9 cellular contexts compared by ENCODE assay signal in genomic region chr7:77157034-77157433, GRCh38. TPM values are rescaled to one million over a fixed set of nuclear protein-coding genes. Genes with fewer than 3 reads are reported as not detected.
DNase-seq lines count a peak whose midpoint lies in the region; ATAC-seq, FAIRE-seq and TF ChIP-seq lines count a peak whose summit lies in the region.
"Not testable (repeated sequence)": the region's sequence is repeated elsewhere in the genome, so short reads cannot be mapped to it uniquely, and the experiment has no call there.
"Had no signal": no experiment of that assay in that cellular context is flagged by ENCODE, and none has a peak within 500 bp of the region (broad histone marks: within the 10 kb centered on the region; RNA-seq: fewer than 3 reads in every experiment).

No MANE protein-coding gene starts in this region.

- H3K27ac ChIP-seq in IMR-90 (ENCODE audit: insufficient read depth, low read length); keratinocyte (ENCODE audit: control insufficient read depth, insufficient read depth, low read length): not testable (repeated sequence)

- not testable (repeated sequence) for H3K9me3 ChIP-seq in IMR-90 (ENCODE audit: control insufficient read depth, insufficient read depth, low read length); keratinocyte (ENCODE audit: control insufficient read depth, low read depth, low read length)

- H3K4me3 ChIP-seq in IMR-90 (ENCODE audit: insufficient read depth, low read depth, low read length); keratinocyte (ENCODE audit: control insufficient read depth in 2 of 3, extremely low read depth in 1 of 3, insufficient read depth in 2 of 3, low read depth in 1 of 3, low read length in 3 of 3): not testable (repeated sequence)

- not testable (repeated sequence) for H3K27me3 ChIP-seq in IMR-90 (ENCODE audit: control insufficient read depth, insufficient read depth, low read length); keratinocyte (ENCODE audit: control insufficient read depth, extremely low read depth, insufficient read depth, low read length)

- not testable (repeated sequence) for TF ChIP-seq POLR2A in IMR-90 (IDR thresholded peaks at IDR 0.05; ENCODE audit: low read depth, low read length)

- not testable (repeated sequence) for H3K56ac ChIP-seq in IMR-90 (ENCODE audit: extremely low read depth, insufficient read depth, low read length)

- not testable (repeated sequence) for H3K79me1 ChIP-seq in IMR-90 (ENCODE audit: low read depth in 1 of 2, low read length in 2 of 2)

- peak; percentile 85 for FAIRE-seq in keratinocyte (lab: Jason Lieb, UNC)

- not testable (repeated sequence) for H3K9ac ChIP-seq in IMR-90 (ENCODE audit: low read depth, low read length); keratinocyte (ENCODE audit: control insufficient read depth, extremely low read depth, insufficient read depth, low read length)

- H3K27me3 Mint-ChIP-seq in activated T-cell treated with anti-CD3 and anti-CD28 coated beads, Interleukin-2, amount 50 U/mL, for 72 hours (ENCODE audit: low read depth) = not testable (repeated sequence)

- dilution Hi-C loops in IMR-90 (cut with HindIII; ENCODE audit: low sequenced_read_pairs, unreplicated experiment); keratinocyte (cut with MboI; ENCODE audit: extremely low pct_ligation_motif_present, low sequenced_read_pairs): not testable (repeated sequence)

- H3K36me3 Mint-ChIP-seq in activated T-cell treated with anti-CD3 and anti-CD28 coated beads, Interleukin-2, amount 50 U/mL, for 72 hours (ENCODE audit: insufficient read depth in 2 of 2) = not testable (repeated sequence)

- H2AK9ac ChIP-seq in IMR-90 (replicated peaks; ENCODE audit: low read depth, low read length, poor library complexity) = not testable (repeated sequence)

- CTCF ChIA-PET in IMR-90 (lab: Yijun Ruan, JAX) = not testable (repeated sequence)

- not testable (repeated sequence) for H2BK120ac ChIP-seq in IMR-90 (ENCODE audit: low read depth, low read length)

- H3K14ac ChIP-seq in IMR-90 (replicated peaks; ENCODE audit: low read depth, low read length) = not testable (repeated sequence)

- intact Hi-C loops in IMR-90 (cut with micrococcal nuclease) = not testable (repeated sequence)

- H3K4me1 Mint-ChIP-seq in activated T-cell treated with anti-CD3 and anti-CD28 coated beads, Interleukin-2, amount 50 U/mL, for 72 hours (ENCODE audit: low read depth) = peaks cover 33% of the 10 kb centered on the region

- peaks cover 10% of the 10 kb centered on the region for H3K4me1 ChIP-seq in IMR-90 (ENCODE audit: control insufficient read depth, insufficient read depth, low read length)
- H3K4me1 ChIP-seq in keratinocyte (ENCODE audit: control insufficient read depth, extremely low read depth, insufficient read depth, low read length) = peaks cover 13% of the 10 kb centered on the region

- POLR2A ChIA-PET in IMR-90 (lab: Charles Lee; ENCODE audit: unreplicated experiment) = not testable (repeated sequence)

- not testable (repeated sequence) for H2BK15ac ChIP-seq in IMR-90 (ENCODE audit: low read depth, low read length)

- H4K8ac ChIP-seq in IMR-90 (ENCODE audit: low read depth in 2 of 2, low read length in 2 of 2) = not testable (repeated sequence)

- not testable (repeated sequence) for TF ChIP-seq RAD21 in IMR-90 (IDR thresholded peaks at IDR 0.05; ENCODE audit: low read length)

- not testable (repeated sequence) for BruUV-seq in IMR-90 (replicated peaks; lab: Mats Ljungman, UMichigan)

- WGBS in IMR-90 (ENCODE audit: extremely low coverage in 2 of 2, insufficient read length in 1 of 2), 2 experiments = no CpG with 5 or more reads among the region's 1 CpG

- not testable (repeated sequence) for H4K20me1 ChIP-seq in IMR-90 (ENCODE audit: insufficient read depth, low read length); keratinocyte (ENCODE audit: control insufficient read depth, extremely low read depth, insufficient read depth, low read length)

- peak overlapping the region; percentile 6 for H3K27ac Mint-ChIP-seq in activated T-cell treated with anti-CD3 and anti-CD28 coated beads, Interleukin-2, amount 50 U/mL, for 72 hours

- not testable (repeated sequence) for H2AFZ ChIP-seq in IMR-90 (replicated peaks; ENCODE audit: low read length, poor library complexity); keratinocyte (ENCODE audit: control insufficient read depth, low read length)

- not testable (repeated sequence) for H3K4me2 ChIP-seq in IMR-90 (ENCODE audit: low read depth, low read length); keratinocyte (ENCODE audit: control insufficient read depth, extremely low read depth, insufficient read depth, low read depth, low read length)

- not testable (repeated sequence) for H2BK20ac ChIP-seq in IMR-90 (ENCODE audit: low read depth, low read length)

- TF ChIP-seq CTCF in IMR-90 (conservative IDR thresholded peaks at IDR 0.05; ENCODE audit: low read depth, low read length); keratinocyte (optimal IDR thresholded peaks at IDR 0.05 in 1 of 3, IDR thresholded peaks at IDR 0.05 in 1 of 3, conservative IDR thresholded peaks at IDR 0.05 in 1 of 3; ENCODE audit: extremely low read depth in 1 of 3, insufficient read depth in 2 of 3, low read length in 3 of 3): not testable (repeated sequence)

- H2AK5ac ChIP-seq in IMR-90 (ENCODE audit: low read depth, low read length) = not testable (repeated sequence)

- H3K9me3 Mint-ChIP-seq in activated T-cell treated with anti-CD3 and anti-CD28 coated beads, Interleukin-2, amount 50 U/mL, for 72 hours = not testable (repeated sequence)

- not testable (repeated sequence) for H3K23ac ChIP-seq in IMR-90 (ENCODE audit: low read depth, low read length)

- not testable (repeated sequence) for DNase-seq in IMR-90; activated T-cell treated with anti-CD3 and anti-CD28 coated beads, Interleukin-2, amount 50 U/mL, for 72 hours; keratinocyte (ENCODE audit: low read depth, low spot score)

- peak; percentile 77 for ATAC-seq in GM18867 (IDR thresholded peaks at IDR 0.05; ENCODE audit: unreplicated experiment)
- peak; percentile 73 for ATAC-seq in GM21360 (IDR thresholded peaks at IDR 0.05; ENCODE audit: unreplicated experiment)
- ATAC-seq in HG02642 (IDR thresholded peaks at IDR 0.05; ENCODE audit: poor library complexity, unreplicated experiment) = peak; percentile 82
- peak; percentile 63 for ATAC-seq in HG03103 (IDR thresholded peaks at IDR 0.05; ENCODE audit: low read depth, unreplicated experiment)
- peak; percentile 51 for ATAC-seq in IMR-90 (ENCODE audit: low read depth)
- ATAC-seq in activated T-cell treated with anti-CD3 and anti-CD28 coated beads, Interleukin-2, amount 50 U/mL, for 72 hours (replicated peaks in 1 of 2) = peak; percentile 85 to 87

- H4K91ac ChIP-seq in IMR-90 (ENCODE audit: insufficient read depth, low read depth, low read length) = not testable (repeated sequence)

- not testable (repeated sequence) for H3K79me2 ChIP-seq in keratinocyte (ENCODE audit: control insufficient read depth, insufficient read depth, low read length)

- H3K18ac ChIP-seq in IMR-90 (ENCODE audit: low read depth, low read length) = not testable (repeated sequence)

- in situ Hi-C loops in IMR-90 (cut with MboI; ENCODE audit: low sequenced_read_pairs) = not testable (repeated sequence)

- H3K9me1 ChIP-seq in IMR-90 (ENCODE audit: insufficient read depth, low read length); keratinocyte (ENCODE audit: control insufficient read depth, extremely low read depth, insufficient read depth, low read length): not testable (repeated sequence)

- H3K4ac ChIP-seq in IMR-90 (ENCODE audit: low read depth, low read length) = not testable (repeated sequence)

- peak overlapping the region in 1 of 2 donors; percentile 55 for H3K4me3 Mint-ChIP-seq in activated T-cell treated with anti-CD3 and anti-CD28 coated beads, Interleukin-2, amount 50 U/mL, for 72 hours

- not testable (repeated sequence) for H4K5ac ChIP-seq in IMR-90 (ENCODE audit: low read depth, low read length)

- not testable (repeated sequence) for H2BK5ac ChIP-seq in IMR-90 (ENCODE audit: low read depth, low read length, poor library complexity, severe bottlenecking)

- H3K36me3 ChIP-seq in IMR-90 (ENCODE audit: control insufficient read depth, insufficient read depth, low read length); keratinocyte (ENCODE audit: control insufficient read depth in 2 of 2, extremely low read depth in 1 of 2, insufficient read depth in 2 of 2, low read length in 2 of 2): not testable (repeated sequence)

RNA-seq across cellular contexts. Expression of gene CCDC146, which starts 34.6 kb away (rescaled TPM):
- 0.54 and 0.83 TPM in 2 replicates for total RNA-seq in IMR-90 (2012; rRNA removed)
- polyA plus RNA-seq in IMR-90 (2012; rRNA removed) (1.0 and 1.7 TPM in 2 replicates), keratinocyte (3.0 to 5.7 TPM (median 5.2 TPM) in 3 replicates)
- polyA plus RNA-seq in IMR-90 (2012; cell fraction: cytosol; rRNA removed) = 0.22 and 0.64 TPM in 2 replicates
- polyA plus RNA-seq in IMR-90 (2012; cell fraction: nucleus; rRNA removed; ENCODE audit: low replicate concordance) = 2.2 and 22.8 TPM in 2 replicates
- 1 to 10 TPM; 2.0 to 3.8 TPM for total RNA-seq in activated T-cell treated with anti-CD3 and anti-CD28 coated beads, Interleukin-2, amount 50 U/mL, for 72 hours
- polyA plus RNA-seq in keratinocyte (2011; ENCODE audit: low read depth) = 20.4 TPM
- polyA plus RNA-seq in keratinocyte (2011; cell fraction: cytosol; rRNA removed) = 1.7 and 2.6 TPM in 2 replicates
- polyA plus RNA-seq in keratinocyte (2011; cell fraction: nucleus; rRNA removed) = 19.9 and 20.4 TPM in 2 replicates
- polyA plus RNA-seq in keratinocyte (2012; ENCODE audit: low replicate concordance) = 1.3 and 8.8 TPM in 2 replicates
- 0.26 to 6.6 TPM (median 2.5 TPM) in 3 replicates for polyA minus RNA-seq in keratinocyte
- polyA minus RNA-seq in keratinocyte (2011; cell fraction: cytosol; rRNA and poly(A)+ RNA removed) = not detected
- 4.2 and 9.8 TPM in 2 replicates for polyA minus RNA-seq in keratinocyte (2011; cell fraction: nucleus; rRNA and poly(A)+ RNA removed)

RNA-seq across cellular contexts. Expression of gene FGL2, which starts 42.6 kb away (rescaled TPM):
- 0.56 and 1.3 TPM in 2 replicates for total RNA-seq in IMR-90 (2012; rRNA removed)
- polyA plus RNA-seq in IMR-90 (2012; rRNA removed) (0.32 and 0.47 TPM in 2 replicates), keratinocyte (0.01 to 0.05 TPM in 2 of 3 replicates, not detected in the other)
- 0.16 and 0.18 TPM in 2 replicates for polyA plus RNA-seq in IMR-90 (2012; cell fraction: cytosol; rRNA removed)
- 0.10 TPM in 1 of 2 replicates, not detected in the other for polyA plus RNA-seq in IMR-90 (2012; cell fraction: nucleus; rRNA removed; ENCODE audit: low replicate concordance)
- under 1 TPM; 0.38 to 0.93 TPM for total RNA-seq in activated T-cell treated with anti-CD3 and anti-CD28 coated beads, Interleukin-2, amount 50 U/mL, for 72 hours
- not detected for polyA plus RNA-seq in keratinocyte (2011; ENCODE audit: low read depth)
- not detected in 2 replicates for polyA plus RNA-seq in keratinocyte (2011; cell fraction: cytosol; rRNA removed)
- polyA plus RNA-seq in keratinocyte (2011; cell fraction: nucleus; rRNA removed) = not detected in 2 replicates
- 0.02 and 0.44 TPM in 2 replicates for polyA plus RNA-seq in keratinocyte (2012; ENCODE audit: low replicate concordance)
- not detected in 3 replicates for polyA minus RNA-seq in keratinocyte
- not detected for polyA minus RNA-seq in keratinocyte (2011; cell fraction: cytosol; rRNA and poly(A)+ RNA removed)
- polyA minus RNA-seq in keratinocyte (2011; cell fraction: nucleus; rRNA and poly(A)+ RNA removed) = not detected in 2 replicates
- total RNA-seq: H1, WTC11 had no signal
- polyA plus RNA-seq: H1 had no signal
